In genomic region chr4:35966558-35966957, GRCh38 we compare ENCODE assay signal across 23 cellular contexts.
DNase-seq lines count a peak whose midpoint lies in the region; ATAC-seq and TF ChIP-seq lines count a peak whose summit lies in the region.
"Had no signal": no experiment of that assay in that cellular context is flagged by ENCODE, and none has a peak within 500 bp of the region (broad histone marks: within the 10 kb centered on the region; RNA-seq: fewer than 3 reads in every experiment).

No MANE protein-coding gene starts in this region.

- TF ChIP-seq CTCF in GM12865 (IDR thresholded peaks at IDR 0.05; ENCODE audit: insufficient read depth, low read depth, low read length, missing control alignments) = no peak

- ATAC-seq in GM21390 (IDR thresholded peaks at IDR 0.05; ENCODE audit: unreplicated experiment) (peak; percentile 34), HG02970 (IDR thresholded peaks at IDR 0.05; ENCODE audit: low FRiP score, unreplicated experiment) (peak; percentile 56), HG03571 (IDR thresholded peaks at IDR 0.05; ENCODE audit: unreplicated experiment) (peak; percentile 33)
- ATAC-seq: A549; activated CD4-positive, alpha-beta T cell treated with anti-CD3 and anti-CD28 coated beads for 36 hours; activated T-cell treated with anti-CD3 and anti-CD28 coated beads, Interleukin-2, amount 50 U/mL, for 4 hours; psoas muscle; Right ventricle myocardium inferior had no signal

- no peak overlapping the region for H3K4me3 ChIP-seq in GM12865 (ENCODE audit: low read depth, low read length)
- H3K4me3 ChIP-seq: A549, psoas muscle had no signal

- DNase-seq in GM12865 (ENCODE audit: low read depth) = peak; percentile 3
- DNase-seq in head of caudate nucleus = no peak
- DNase-seq in KG1 (lab: John Stamatoyannopoulos, UW) = no peak
- no peak for DNase-seq in COLO668 (lab: John Stamatoyannopoulos, UW; ENCODE audit: unreplicated experiment)
- no peak for DNase-seq in amygdala (lab: John Stamatoyannopoulos, UW)
- DNase-seq: activated CD4-positive, alpha-beta T cell treated with anti-CD3 and anti-CD28 coated beads for 36 hours; activated CD8-positive, alpha-beta memory T cell treated with anti-CD3 and anti-CD28 coated beads for 24 hours; activated naive CD4-positive, alpha-beta T cell treated with anti-CD3 and anti-CD28 coated beads, Interleukin-2, amount 10 ng/mL, durations not matched to agents 7 days and 5 days; activated T-cell treated with anti-CD3 and anti-CD28 coated beads, Interleukin-2, amount 50 U/mL, for 4 hours; aorta; BE2C; EL; glutamatergic neuron; H7; mammary epithelial cell; NCI-H187 treated with DMSO at 0.1 percent for 48 hours; NCI-H345; psoas muscle had no signal

- intact Hi-C loops in head of caudate nucleus (cut with DNase I) = no loop called here
